Comparison of ENCODE assay signal across 25 cellular contexts in the genomic region with DNA sequence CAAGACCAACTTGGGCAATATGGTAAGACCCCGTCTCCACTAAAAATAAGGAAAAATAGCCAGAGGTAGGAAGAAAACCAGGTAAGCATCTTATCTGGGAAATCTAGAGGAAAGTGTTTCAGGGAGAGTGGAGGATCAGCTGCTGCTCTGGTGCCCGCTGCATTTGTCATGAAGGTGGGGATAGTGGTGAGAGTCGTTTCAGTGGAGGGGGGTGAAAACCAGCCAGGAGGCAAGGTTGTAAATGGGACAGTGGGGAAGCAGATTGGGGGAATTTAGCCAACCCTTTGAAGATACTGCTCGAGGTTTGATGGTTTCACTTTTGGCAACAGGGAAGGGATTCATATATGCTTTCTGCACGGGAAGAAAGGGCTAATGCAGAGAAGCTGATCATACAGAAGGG. TPM values are rescaled to one million over a fixed set of nuclear protein-coding genes. Genes with fewer than 3 reads are reported as not detected.
"Had no signal": no experiment of that assay in that cellular context is flagged by ENCODE, and none has a peak within 500 bp of the region (broad histone marks: within the 10 kb centered on the region; RNA-seq: fewer than 3 reads in every experiment).

No MANE protein-coding gene starts in this region.

- H3K4me3 ChIP-seq: cardiac muscle cell, MG63, SK-N-MC had no signal

- H3K27me3 Mint-ChIP-seq: activated CD4-positive, alpha-beta memory T cell treated with anti-CD3 and anti-CD28 coated beads, Interleukin-2, amount 10 ng/mL, durations not matched to agents 7 days and 5 days; activated CD4-positive, alpha-beta T cell treated with anti-CD3 and anti-CD28 coated beads for 36 hours; activated CD8-positive, alpha-beta memory T cell treated with anti-CD3 and anti-CD28 coated beads, Interleukin-2, amount 10 ng/mL, durations not matched to agents 7 days and 5 days; activated naive CD8-positive, alpha-beta T cell treated with anti-CD3 and anti-CD28 coated beads for 36 hours; T-cell had no signal

- DNase-seq: activated CD4-positive, alpha-beta memory T cell treated with anti-CD3 and anti-CD28 coated beads, Interleukin-2, amount 10 ng/mL, durations not matched to agents 7 days and 5 days; activated CD4-positive, alpha-beta T cell treated with anti-CD3 and anti-CD28 coated beads for 36 hours; activated CD4-positive, alpha-beta T cell treated with anti-CD3 and anti-CD28 coated beads, Interleukin-2, amount 50 U/mL, for 1 hour; activated CD8-positive, alpha-beta memory T cell treated with anti-CD3 and anti-CD28 coated beads, Interleukin-2, amount 10 ng/mL, durations not matched to agents 7 days and 5 days; activated naive CD8-positive, alpha-beta T cell treated with anti-CD3 and anti-CD28 coated beads for 36 hours; activated T-cell treated with anti-CD3 and anti-CD28 coated beads, Interleukin-2, amount 50 U/mL, for 72 hours; brain microvascular endothelial cell; MG63; MV-4-11; NCI-H1092 treated with DMSO at 0.1 percent for 48 hours; NCI-H1417 treated with DMSO at 0.1 percent for 48 hours; NCI-H1694; NCI-H2029; NCI-H2107; NCI-H345; NCI-H510A; NCI-H526 treated with DMSO at 0.1 percent for 48 hours; NCI-H82; T-cell; WERI-Rb-1 had no signal

- H3K4me3 Mint-ChIP-seq: activated CD4-positive, alpha-beta memory T cell treated with anti-CD3 and anti-CD28 coated beads, Interleukin-2, amount 10 ng/mL, durations not matched to agents 7 days and 5 days; activated CD4-positive, alpha-beta T cell treated with anti-CD3 and anti-CD28 coated beads for 36 hours; activated CD8-positive, alpha-beta memory T cell treated with anti-CD3 and anti-CD28 coated beads, Interleukin-2, amount 10 ng/mL, durations not matched to agents 7 days and 5 days; activated naive CD8-positive, alpha-beta T cell treated with anti-CD3 and anti-CD28 coated beads for 36 hours; activated T-cell treated with anti-CD3 and anti-CD28 coated beads, Interleukin-2, amount 50 U/mL, for 72 hours; T-cell had no signal

- H3K27ac Mint-ChIP-seq: activated CD4-positive, alpha-beta memory T cell treated with anti-CD3 and anti-CD28 coated beads, Interleukin-2, amount 10 ng/mL, durations not matched to agents 7 days and 5 days; activated CD4-positive, alpha-beta T cell treated with anti-CD3 and anti-CD28 coated beads for 36 hours; activated CD8-positive, alpha-beta memory T cell treated with anti-CD3 and anti-CD28 coated beads, Interleukin-2, amount 10 ng/mL, durations not matched to agents 7 days and 5 days; activated T-cell treated with anti-CD3 and anti-CD28 coated beads, Interleukin-2, amount 50 U/mL, for 72 hours had no signal

- H3K27ac ChIP-seq: brain microvascular endothelial cell, cardiac muscle cell, KMS-11, SK-N-MC, WERI-Rb-1 had no signal

- H3K27me3 ChIP-seq: brain microvascular endothelial cell, cardiac muscle cell, MG63 had no signal

- ATAC-seq: activated CD4-positive, alpha-beta T cell treated with anti-CD3 and anti-CD28 coated beads for 36 hours; activated CD8-positive, alpha-beta memory T cell treated with anti-CD3 and anti-CD28 coated beads, Interleukin-2, amount 10 ng/mL, durations not matched to agents 7 days and 5 days; activated T-cell treated with anti-CD3 and anti-CD28 coated beads, Interleukin-2, amount 50 U/mL, for 72 hours; Right ventricle myocardium inferior; T-cell had no signal

- H3K9me3 Mint-ChIP-seq: activated CD4-positive, alpha-beta memory T cell treated with anti-CD3 and anti-CD28 coated beads, Interleukin-2, amount 10 ng/mL, durations not matched to agents 7 days and 5 days; activated naive CD8-positive, alpha-beta T cell treated with anti-CD3 and anti-CD28 coated beads for 36 hours; activated T-cell treated with anti-CD3 and anti-CD28 coated beads, Interleukin-2, amount 50 U/mL, for 72 hours; T-cell had no signal

- H3K9me3 ChIP-seq: MG63 had no signal

RNA-seq across cellular contexts. Expression of gene SEPTIN1, which starts 38.6 kb away (rescaled TPM):
- total RNA-seq: RPMI7951 had no signal
